ENCODE assay signal across 9 cellular contexts in genomic region chr17:42414782-42415409, GRCh38. TPM values are rescaled to one million over a fixed set of nuclear protein-coding genes. Genes with fewer than 3 reads are reported as not detected.
A peak's percentile ranks its signal among the peaks of the same experiment; 100 is the strongest.
DNase-seq lines count a peak whose midpoint lies in the region; ATAC-seq and TF ChIP-seq lines count a peak whose summit lies in the region.
"Had no signal": no experiment of that assay in that cellular context is flagged by ENCODE, and none has a peak within 500 bp of the region (broad histone marks: within the 10 kb centered on the region; RNA-seq: fewer than 3 reads in every experiment).

No MANE protein-coding gene starts in this region.

- H3K27ac ChIP-seq in esophagus squamous epithelium: peak overlapping the region; percentile 57 to 97 (median 76)

- intact Hi-C loops in esophagus squamous epithelium (cut with DNase I): no loop called here

- DNase-seq in H7 (peak; percentile 66), esophagus squamous epithelium (lab: John Stamatoyannopoulos, UW) (no peak), H4 (ENCODE audit: low spot score) (no peak)
- peak; percentile 46 for DNase-seq in activated CD4-positive, alpha-beta T cell treated with anti-CD3 and anti-CD28 coated beads, Interleukin-2, amount 50 U/mL, for 1 hour
- DNase-seq in stimulated activated CD8-positive, alpha-beta memory T cell treated with anti-CD3 and anti-CD28 coated beads, Interleukin-7, amount 100 ng/mL, for 4 hours (ENCODE audit: low read depth in 2 of 2): peak; percentile 33 to 38
- DNase-seq: T-helper 9 cell had no signal

- H3K9me3 ChIP-seq in esophagus squamous epithelium: no peaks in the 10 kb centered on the region

- no peak for TF ChIP-seq POLR2A in esophagus squamous epithelium (IDR thresholded peaks at IDR 0.05)

- H3K36me3 ChIP-seq in H7 (replicated peaks; ENCODE audit: control insufficient read depth, insufficient read depth, low read length): no peaks in the 10 kb centered on the region
- no peaks in the 10 kb centered on the region for H3K36me3 ChIP-seq in esophagus squamous epithelium

- no peak for TF ChIP-seq CTCF in esophagus squamous epithelium (IDR thresholded peaks at IDR 0.05)

- WGBS in esophagus squamous epithelium, 2 donors: 7 to 19% methylated on average over 4 to 5 of the region's 7 CpGs

- H3K4me3 ChIP-seq in H7 (ENCODE audit: insufficient read depth, low read depth, low read length) (no peak overlapping the region), esophagus squamous epithelium (peak overlapping the region in 3 of 4 donors; percentile 6 to 50 (median 17))

- no peaks in the 10 kb centered on the region for H3K27me3 ChIP-seq in H7 (ENCODE audit: control insufficient read depth, insufficient read depth, low read length)
- H3K27me3 ChIP-seq in esophagus squamous epithelium: no peaks in the 10 kb centered on the region

- peaks cover 27 to 100% (median 76%) of the 10 kb centered on the region in 3 donors for H3K4me1 ChIP-seq in esophagus squamous epithelium

- ATAC-seq in HG03354 (IDR thresholded peaks at IDR 0.05; ENCODE audit: poor library complexity, severe bottlenecking, unreplicated experiment): no peak
- ATAC-seq in HG03442 (IDR thresholded peaks at IDR 0.05; ENCODE audit: unreplicated experiment): no peak
- ATAC-seq in HG02588 (IDR thresholded peaks at IDR 0.05; ENCODE audit: unreplicated experiment): no peak

RNA-seq across cellular contexts. Expression of gene CAVIN1, which starts 8.2 kb away (rescaled TPM):
- total RNA-seq in H7 (2014; rRNA removed; shearing (Covaris generic)): 18.6 and 26.9 TPM in 2 replicates
- total RNA-seq in esophagus squamous epithelium: 100 to 1,000 TPM in 2 of 4 donors, 10 to 100 TPM in 2; 67.8 to 210 (median 113) TPM
- 53.8 and 69.6 TPM in 2 replicates for total RNA-seq in H4 (2014; rRNA removed; shearing (Covaris generic))

RNA-seq across cellular contexts. Expression of gene STAT3, which starts 26.7 kb away (rescaled TPM):
- total RNA-seq in H7 (2014; rRNA removed; shearing (Covaris generic)): 54.6 and 101 TPM in 2 replicates
- total RNA-seq in esophagus squamous epithelium: 100 to 1,000 TPM; 137 to 229 (median 176) TPM
- 72.6 and 77.5 TPM in 2 replicates for total RNA-seq in H4 (2014; rRNA removed; shearing (Covaris generic))

RNA-seq across cellular contexts. Expression of gene ATP6V0A1, which starts 43.8 kb away (rescaled TPM):
- 21.0 and 21.7 TPM in 2 replicates for total RNA-seq in H7 (2014; rRNA removed; shearing (Covaris generic))
- 10 to 100 TPM; 35.9 to 62.7 (median 47.5) TPM for total RNA-seq in esophagus squamous epithelium
- 20.7 and 21.5 TPM in 2 replicates for total RNA-seq in H4 (2014; rRNA removed; shearing (Covaris generic))

Comparison
In these comparisons a context has a peak if more than half of its experiments do, and no peak if none do; other contexts are left out.
1. DNase-seq: peak in H7 (single experiment), activated CD4-positive, alpha-beta T cell treated with anti-CD3 and anti-CD28 coated beads, Interleukin-2, amount 50 U/mL, for 1 hour (single experiment) and stimulated activated CD8-positive, alpha-beta memory T cell treated with anti-CD3 and anti-CD28 coated beads, Interleukin-7, amount 100 ng/mL, for 4 hours (2 of 2); none in esophagus squamous epithelium (single experiment) and H4 (single experiment).